ENCODE assay signal across 8 cellular contexts in genomic region chr13:110915057-110915873, GRCh38. TPM values are rescaled to one million over a fixed set of nuclear protein-coding genes. Genes with fewer than 3 reads are reported as not detected.
DNase-seq lines count a peak whose midpoint lies in the region; ATAC-seq and TF ChIP-seq lines count a peak whose summit lies in the region.

ANKRD10 (minus strand) TSS chr13:110915069; CDS start chr13:110914934, 135 bp downstream.

- H3K27me3 ChIP-seq in fibroblast of lung (ENCODE audit: control insufficient read depth, insufficient read depth, low read length) = no peaks in the 10 kb centered on the region

- peak within 1 kb of the TSS; percentile 55 for H2AFZ ChIP-seq in fibroblast of lung (ENCODE audit: low read length)

- DNase-seq in EL (peak; percentile 99), GOT3 (lab: John Stamatoyannopoulos, UW) (peak; percentile 98), RPMI8226 (peak; percentile 96), fibroblast of lung (ENCODE audit: low read depth in 2 of 2) (peak; percentile 97 to 99)
- DNase-seq in activated T-helper 1 cell treated with anti-CD3 and anti-CD28 coated beads, Interleukin-2, amount 50 U/mL, for 16 hours (ENCODE audit: low read depth in 1 of 2, low spot score in 1 of 2) = peak; percentile 79 to 88
- peak; percentile 82 to 98 (median 90) for DNase-seq in naive thymus-derived CD8-positive, alpha-beta T cell
- DNase-seq in stimulated activated naive CD4-positive, alpha-beta T cell (lab: John Stamatoyannopoulos, UW) = peak; percentile 83 to 98 (median 94)

- H3K4me3 ChIP-seq in fibroblast of lung (replicated peaks in 1 of 4; ENCODE audit: control extremely low read depth in 1 of 4, insufficient read depth in 1 of 4, low read depth in 3 of 4, low read length in 4 of 4) = peak within 1 kb of the TSS; percentile 77 to 98 (median 92)

- peaks cover 0 to 1% (median 0%) of the 10 kb centered on the region in 5 donors for H3K27me3 Mint-ChIP-seq in naive thymus-derived CD8-positive, alpha-beta T cell

- H3K79me2 ChIP-seq in fibroblast of lung (ENCODE audit: control insufficient read depth, insufficient read depth, low read length) = peaks cover 40% of the 10 kb centered on the region

- POLR2A ChIA-PET in naive thymus-derived CD8-positive, alpha-beta T cell (lab: Charles Lee) = interaction anchor here (0.6 to 3.9 kb wide), 12 partner anchors 7 to 300 kb away, joined by 3 to 77 read pairs (median 3); partner anchors contain the start of genes CARS2, ING1 and NAXD

- peak; percentile 71 to 74 for ATAC-seq in naive thymus-derived CD8-positive, alpha-beta T cell

- TF ChIP-seq CTCF in LNCAP (IDR thresholded peaks at IDR 0.05) (peak; percentile 59), fibroblast of lung (conservative IDR thresholded peaks at IDR 0.05 in 1 of 2, IDR thresholded peaks at IDR 0.05 in 1 of 2; ENCODE audit: low read depth in 1 of 2, low read length in 2 of 2) (peak; percentile 56 to 66)

- peaks cover 0 to 7% (median 0%) of the 10 kb centered on the region in 3 donors for H3K36me3 Mint-ChIP-seq in naive thymus-derived CD8-positive, alpha-beta T cell

- H3K9me3 ChIP-seq in fibroblast of lung (ENCODE audit: control insufficient read depth, insufficient read depth, low read depth, low read length) = no peaks in the 10 kb centered on the region

- H3K9ac ChIP-seq in fibroblast of lung (ENCODE audit: insufficient read depth, low read length) = peak within 1 kb of the TSS; percentile 98

- H3K4me1 Mint-ChIP-seq in naive thymus-derived CD8-positive, alpha-beta T cell = peaks cover 7 to 54% (median 47%) of the 10 kb centered on the region in 4 donors

- H3K36me3 ChIP-seq in fibroblast of lung (ENCODE audit: control insufficient read depth, insufficient read depth, low read length) = peaks cover 2% of the 10 kb centered on the region

- H3K9me3 Mint-ChIP-seq in naive thymus-derived CD8-positive, alpha-beta T cell = no peaks in the 10 kb centered on the region

- H3K27ac Mint-ChIP-seq in naive thymus-derived CD8-positive, alpha-beta T cell = peak within 1 kb of the TSS; percentile 73 to 96 (median 93)

- H3K4me1 ChIP-seq in fibroblast of lung (ENCODE audit: control insufficient read depth, extremely low read depth, insufficient read depth, low read length) = peaks cover 14% of the 10 kb centered on the region

- H4K20me1 ChIP-seq in fibroblast of lung (ENCODE audit: control insufficient read depth, extremely low read depth, insufficient read depth, low read length) = no peaks in the 10 kb centered on the region

- H3K4me2 ChIP-seq in fibroblast of lung (ENCODE audit: extremely low read depth, insufficient read depth, low read length) = peak within 1 kb of the TSS; percentile 97

- peak within 1 kb of the TSS; percentile 99 for H3K27ac ChIP-seq in fibroblast of lung (ENCODE audit: insufficient read depth, low read length)

- peak within 1 kb of the TSS; percentile 86 to 96 (median 92) for H3K4me3 Mint-ChIP-seq in naive thymus-derived CD8-positive, alpha-beta T cell

RNA-seq across cellular contexts. Expression of gene ANKRD10, which starts in this region (rescaled TPM):
- total RNA-seq in fibroblast of lung = 106 and 130 TPM in 2 replicates
- polyA plus RNA-seq in fibroblast of lung = 25.5 and 29.5 TPM in 2 replicates
- polyA plus RNA-seq in fibroblast of lung (2012) = 18.2 and 21.1 TPM in 2 replicates
- polyA minus RNA-seq in fibroblast of lung (ENCODE audit: low replicate concordance) = 13.5 and 14.8 TPM in 2 replicates
- 100 to 1,000 TPM; 139 to 142 TPM for total RNA-seq in naive thymus-derived CD8-positive, alpha-beta T cell
- polyA plus RNA-seq in naive thymus-derived CD8-positive, alpha-beta T cell = 10 to 100 TPM; 56.1 to 65.3 (median 60.3) TPM

Comparison
In these comparisons a context has a peak if more than half of its experiments do, and no peak if none do; other contexts are left out.
1. Peak in every context shown above with its lines: DNase-seq, ATAC-seq, H3K4me3 ChIP-seq and H3K27ac ChIP-seq.